ENCODE assay signal across 8 cellular contexts in genomic region chr2:207624170-207625013, GRCh38. TPM values are rescaled to one million over a fixed set of nuclear protein-coding genes. Genes with fewer than 3 reads are reported as not detected.
DNase-seq lines count a peak whose midpoint lies in the region; ATAC-seq, FAIRE-seq and TF ChIP-seq lines count a peak whose summit lies in the region.

No MANE protein-coding gene starts in this region.

- TF ChIP-seq EP300 in HepG2 (IDR thresholded peaks at IDR 0.05; ENCODE audit: low read depth in 2 of 2, low read length in 2 of 2) (no peak), HepG2 (CRISPR knock-in tag; IDR thresholded peaks at IDR 0.05; ENCODE audit: borderline replicate concordance) (no peak)

- no peaks in the 10 kb centered on the region for H3K27me3 Mint-ChIP-seq in activated CD4-positive, alpha-beta T cell treated with anti-CD3 and anti-CD28 coated beads, Interleukin-2, amount 10 ng/mL, durations not matched to agents 24 days and 14 days

- no peaks in the 10 kb centered on the region for H3K9me3 ChIP-seq in HepG2 (ENCODE audit: low read length)

- CTCF ChIA-PET in HepG2 (lab: Yijun Ruan, JAX; ENCODE audit: low intra/inter-chr PET ratio, low total read pairs): interaction anchor here (0.7 to 2.0 kb wide), 4 partner anchors 87 to 448 kb away, joined by 3 to 9 read pairs (median 5); partner anchors contain the start of gene CCNYL1

- no peaks in the 10 kb centered on the region; a peak in 1 of 5 replicates for H3K27me3 ChIP-seq in HepG2 (ENCODE audit: control insufficient read depth in 1 of 2, insufficient read depth in 2 of 2, low read length in 2 of 2)

- in situ Hi-C loops in ACHN (cut with HindIII; ENCODE audit: low pct_ligation_motif_present, low pct_unique_long_range_greater_than_20kb, low sequenced_read_pairs) (no loop called here), HepG2 (cut with HindIII; ENCODE audit: extremely low pct_ligation_motif_present, low pct_unique_long_range_greater_than_20kb) (loop anchor here (5.0 to 10.0 kb wide), 3 partner anchors 88 to 408 kb away; partner anchors contain the start of gene CCNYL1)

- POLR2A ChIA-PET in HepG2 (lab: Yijun Ruan, JAX): interaction anchor here (0.6 to 3.7 kb wide), 30 partner anchors 9 to 641 kb away, joined by 3 to 67 read pairs (median 4); partner anchors contain the start of genes CCNYL1, CREB1, IDH1 and KLF7

- no peak for TF ChIP-seq CTCF in HepG2 (CRISPR knock-in tag; IDR thresholded peaks at IDR 0.05)

- H3K4me3 ChIP-seq in HepG2 (replicated peaks in 1 of 3; ENCODE audit: insufficient read depth in 1 of 3, low read depth in 2 of 3, low read length in 3 of 3): peak overlapping the region; percentile 80 to 92 (median 89)

- H3K4me1 Mint-ChIP-seq in activated CD4-positive, alpha-beta T cell treated with anti-CD3 and anti-CD28 coated beads, Interleukin-2, amount 10 ng/mL, durations not matched to agents 24 days and 14 days: peaks cover 38% of the 10 kb centered on the region

- DNase-seq in ACHN (peak; percentile 74), NCI-H345 treated with DMSO at 0.1 percent for 48 hours (lab: John Stamatoyannopoulos, UW; ENCODE audit: unreplicated experiment) (peak; percentile 10), dermis blood vessel endothelial cell (peak; percentile 82), HepG2 (ENCODE audit: low spot score) (peak; percentile 64)
- DNase-seq in activated CD4-positive, alpha-beta T cell treated with anti-CD3 and anti-CD28 coated beads, Interleukin-2, amount 10 ng/mL, durations not matched to agents 24 days and 14 days: peak; percentile 92
- DNase-seq in stimulated activated CD4-positive, alpha-beta T cell treated with anti-CD3 and anti-CD28 coated beads, Interleukin-4, amount 100 ng/mL, for 1 hour: peak; percentile 68

- TSS peak; percentile 67 for BruUV-seq in HepG2 (replicated peaks; lab: Mats Ljungman, UMichigan)

- H3K36me3 ChIP-seq in HepG2 (replicated peaks in 1 of 2; ENCODE audit: control insufficient read depth in 1 of 2, insufficient read depth in 2 of 2, low read length in 2 of 2): peaks cover 6 to 22% of the 10 kb centered on the region in 2 experiments

- FAIRE-seq in HepG2 (lab: Jason Lieb, UNC): no peak

- peaks cover 34% of the 10 kb centered on the region for H3K36me3 Mint-ChIP-seq in activated CD4-positive, alpha-beta T cell treated with anti-CD3 and anti-CD28 coated beads, Interleukin-2, amount 10 ng/mL, durations not matched to agents 24 days and 14 days (ENCODE audit: low read depth)

- H3K27ac Mint-ChIP-seq in activated CD4-positive, alpha-beta T cell treated with anti-CD3 and anti-CD28 coated beads, Interleukin-2, amount 10 ng/mL, durations not matched to agents 24 days and 14 days: peak overlapping the region; percentile 96

- H3K27ac ChIP-seq in HepG2 (ENCODE audit: extremely low read length, insufficient read depth, low read length): peak overlapping the region; percentile 87

- H3K9ac ChIP-seq in HepG2 (ENCODE audit: insufficient read depth, low read depth, low read length): peak overlapping the region; percentile 96

- ATAC-seq in HG03045 (IDR thresholded peaks at IDR 0.05; ENCODE audit: unreplicated experiment): peak; percentile 36
- ATAC-seq in HepG2: peak; percentile 62

- H2AFZ ChIP-seq in HepG2 (ENCODE audit: low read length): peak overlapping the region; percentile 45

- H4K20me1 ChIP-seq in HepG2 (ENCODE audit: insufficient read depth, low read length): no peaks in the 10 kb centered on the region

- no peak for TF ChIP-seq RAD21 in HepG2 (CRISPR knock-in tag; IDR thresholded peaks at IDR 0.05)

- intact Hi-C loops in activated CD4-positive, alpha-beta T cell treated with anti-CD3 and anti-CD28 coated beads, Interleukin-2, amount 10 ng/mL, durations not matched to agents 24 days and 14 days (cut with micrococcal nuclease): loop anchor here (1.0 to 10.0 kb wide), 10 partner anchors 87 to 860 kb away; partner anchors contain the start of genes CCNYL1, CREB1, FASTKD2 and FZD5
- intact Hi-C loops in HepG2 (cut with micrococcal nuclease; ENCODE audit: unreplicated experiment): loop anchor here (1.0 to 10.0 kb wide), 7 partner anchors 68 to 641 kb away; partner anchors contain the start of gene CCNYL1

- peak overlapping the region; percentile 95 for H3K4me3 Mint-ChIP-seq in activated CD4-positive, alpha-beta T cell treated with anti-CD3 and anti-CD28 coated beads, Interleukin-2, amount 10 ng/mL, durations not matched to agents 24 days and 14 days

- H3K9me3 Mint-ChIP-seq in activated CD4-positive, alpha-beta T cell treated with anti-CD3 and anti-CD28 coated beads, Interleukin-2, amount 10 ng/mL, durations not matched to agents 24 days and 14 days: no peaks in the 10 kb centered on the region

- peak overlapping the region; percentile 92 for H3K4me2 ChIP-seq in HepG2 (ENCODE audit: low read depth, low read length)

- H3K79me2 ChIP-seq in HepG2 (ENCODE audit: insufficient read depth, low read length): peaks cover 20% of the 10 kb centered on the region

- TF ChIP-seq POLR2A in GM18526 (IDR thresholded peaks at IDR 0.05; ENCODE audit: extremely low read depth, insufficient read length): peak; percentile 75
- peak; percentile 59 to 78; a peak in 2 of 4 replicates for TF ChIP-seq POLR2A in HepG2 (IDR thresholded peaks at IDR 0.05; ENCODE audit: insufficient read depth in 1 of 2, low read depth in 2 of 2, low read length in 2 of 2)

- 7% methylated on average over 33 of the region's 47 CpGs for WGBS in HepG2 (ENCODE audit: low lambda C conversion rate)

- H3K4me1 ChIP-seq in HepG2 (ENCODE audit: insufficient read depth, low read length): peaks cover 69% of the 10 kb centered on the region

TF ChIP-seq in HepG2, 621 proteins besides CTCF, POLR2A, EP300 and RAD21 (continues in another document):
- TF ChIP-seq ELF4 (CRISPR knock-in tag; IDR thresholded peaks at IDR 0.05; ENCODE audit: borderline replicate concordance) (no peak), HOXA3 (CRISPR knock-in tag; IDR thresholded peaks at IDR 0.05) (no peak), ZNF780A (CRISPR knock-in tag; IDR thresholded peaks at IDR 0.05) (0 out of 2 replicates have a peak, but pooled peaks have one; percentile 44), BRCA1 (CRISPR knock-in tag; IDR thresholded peaks at IDR 0.05) (no peak; the same call in 1 of the 2 replicates), ELF3 (CRISPR knock-in tag; IDR thresholded peaks at IDR 0.05) (peak; percentile 26; the same call in 1 of the 2 replicates), ELF1 (CRISPR knock-in tag; IDR thresholded peaks at IDR 0.05) (peak; percentile 44; the same call in 1 of the 2 replicates), MNT (IDR thresholded peaks at IDR 0.05) (no peak), ZNF280B (CRISPR knock-in tag; IDR thresholded peaks at IDR 0.05; ENCODE audit: borderline replicate concordance) (no peak), KDM6A (CRISPR knock-in tag; IDR thresholded peaks at IDR 0.05; ENCODE audit: low read depth) (no peak)

RNA-seq across cellular contexts. Expression of gene METTL21A, which starts 0.8 kb away (rescaled TPM):
- total RNA-seq in activated CD4-positive, alpha-beta T cell treated with anti-CD3 and anti-CD28 coated beads, Interleukin-2, amount 10 ng/mL, durations not matched to agents 24 days and 14 days: 37.9 and 42.6 TPM in 2 replicates
- total RNA-seq in dermis blood vessel endothelial cell: 22.8 and 24.2 TPM in 2 replicates
- total RNA-seq in HepG2 (2016; rRNA removed; fragmentation: Illumina TruSeq; extraction: Trizol): 61.2 and 65.1 TPM in 2 replicates
- total RNA-seq in HepG2 (2016; cell fraction: cytosol; rRNA removed; fragmentation: Illumina TruSeq; extraction: Trizol; ENCODE audit: low read depth): 110 and 117 TPM in 2 replicates
- total RNA-seq in HepG2 (2016; cell fraction: insoluble cytoplasmic fraction; rRNA removed; fragmentation: Illumina TruSeq; extraction: Trizol): 62.0 and 64.9 TPM in 2 replicates
- 135 and 136 TPM in 2 replicates for total RNA-seq in HepG2 (2016; cell fraction: membrane; rRNA removed; fragmentation: Illumina TruSeq; extraction: Trizol)
- 39.0 and 46.9 TPM in 2 replicates for total RNA-seq in HepG2 (2016; cell fraction: nucleus; rRNA removed; fragmentation: Illumina TruSeq; extraction: Trizol)
- polyA plus RNA-seq in HepG2 (2011; rRNA removed): 36.7 and 42.4 TPM in 2 replicates
- polyA plus RNA-seq in HepG2 (2011; cell fraction: cytosol; rRNA removed): 38.0 and 38.7 TPM in 2 replicates
- polyA plus RNA-seq in HepG2 (2011; cell fraction: nucleus; rRNA removed): 13.1 and 16.8 TPM in 2 replicates
- polyA plus RNA-seq in HepG2 (2012): 43.7 and 48.9 TPM in 2 replicates
- 134 and 160 TPM in 2 replicates for polyA plus RNA-seq in HepG2 (2016; cell fraction: cytosol; fragmentation: Illumina TruSeq; extraction: Trizol; ENCODE audit: low read depth)
- 66.9 and 74.4 TPM in 2 replicates for polyA plus RNA-seq in HepG2 (2016; cell fraction: insoluble cytoplasmic fraction; fragmentation: Illumina TruSeq; extraction: Trizol; ENCODE audit: low read depth)
- polyA plus RNA-seq in HepG2 (2016; cell fraction: membrane; fragmentation: Illumina TruSeq; extraction: Trizol; ENCODE audit: low read depth): 130 and 138 TPM in 2 replicates
- polyA plus RNA-seq in HepG2 (2016; cell fraction: nucleus; fragmentation: Illumina TruSeq; extraction: Trizol; ENCODE audit: insufficient read depth, low read depth): 69.6 and 71.3 TPM in 2 replicates
- polyA minus RNA-seq in HepG2 (2011; rRNA and poly(A)+ RNA removed; ENCODE audit: low replicate concordance): 10.4 and 23.3 TPM in 2 replicates
- 19.6 and 24.8 TPM in 2 replicates for polyA minus RNA-seq in HepG2 (2011; cell fraction: cytosol; rRNA and poly(A)+ RNA removed)
- 22.7 and 31.5 TPM in 2 replicates for polyA minus RNA-seq in HepG2 (2011; cell fraction: nucleus; rRNA and poly(A)+ RNA removed)

Comparison
In these comparisons a context has a peak if more than half of its experiments do, and no peak if none do; other contexts are left out.
1. Peak in every context shown above with its lines: DNase-seq, ATAC-seq, H3K4me3 ChIP-seq and H3K27ac ChIP-seq.
2. DNase-seq: peak in every context shown above with its lines; median percentile 92 in activated CD4-positive, alpha-beta T cell treated with anti-CD3 and anti-CD28 coated beads, Interleukin-2, amount 10 ng/mL, durations not matched to agents 24 days and 14 days; 82 in dermis blood vessel endothelial cell; 74 in ACHN; 68 in stimulated activated CD4-positive, alpha-beta T cell treated with anti-CD3 and anti-CD28 coated beads, Interleukin-4, amount 100 ng/mL, for 1 hour; 64 in HepG2; 10 in NCI-H345 treated with DMSO at 0.1 percent for 48 hours.